ENCODE assay signal across 16 cellular contexts in genomic region chr16:24957887-24958286, GRCh38. TPM values are rescaled to one million over a fixed set of nuclear protein-coding genes. Genes with fewer than 3 reads are reported as not detected.
DNase-seq lines count a peak whose midpoint lies in the region; ATAC-seq and TF ChIP-seq lines count a peak whose summit lies in the region.
"Had no signal": no experiment of that assay in that cellular context is flagged by ENCODE, and none has a peak within 500 bp of the region (broad histone marks: within the 10 kb centered on the region; RNA-seq: fewer than 3 reads in every experiment).

No MANE protein-coding gene starts in this region.

- peaks cover 0 to 7% (median 2%) of the 10 kb centered on the region in 7 donors for H3K9me3 Mint-ChIP-seq in CD4-positive, CD25-positive, alpha-beta regulatory T cell
- H3K9me3 Mint-ChIP-seq in HFFc6, result peaks cover 9% of the 10 kb centered on the region
- peaks cover 9% of the 10 kb centered on the region for H3K9me3 Mint-ChIP-seq in endodermal cell
- peaks cover 3% of the 10 kb centered on the region for H3K9me3 Mint-ChIP-seq in stimulated activated memory B cell treated with anti-CD40 and anti-IgM and Interleukin-4, amounts not matched to agents 10 μg/mL and 1 μg/mL and 100 μg/mL, for 72 hours
- H3K9me3 Mint-ChIP-seq in T-helper 2 cell treated with Interferon-gamma antibody and Interleukin-4, amounts not matched to agents 5 μg/mL and 100 μg/mL, for 36 hours, result peaks cover 9% of the 10 kb centered on the region

- H3K4me3 ChIP-seq in CD4-positive, CD25-positive, alpha-beta regulatory T cell (ENCODE audit: low read depth, low read length), result no peak overlapping the region
- H3K4me3 ChIP-seq in endodermal cell (ENCODE audit: low read length), result no peak overlapping the region
- H3K4me3 ChIP-seq: K562, Peyer's patch had no signal

- H3K4me3 Mint-ChIP-seq in CD4-positive, CD25-positive, alpha-beta regulatory T cell, result no peak overlapping the region
- H3K4me3 Mint-ChIP-seq in HFFc6, result no peak overlapping the region
- no peak overlapping the region for H3K4me3 Mint-ChIP-seq in endodermal cell
- H3K4me3 Mint-ChIP-seq in stimulated activated memory B cell treated with anti-CD40 and anti-IgM and Interleukin-4, amounts not matched to agents 10 μg/mL and 1 μg/mL and 100 μg/mL, for 72 hours, result no peak overlapping the region
- no peak overlapping the region for H3K4me3 Mint-ChIP-seq in T-helper 2 cell treated with Interferon-gamma antibody and Interleukin-4, amounts not matched to agents 5 μg/mL and 100 μg/mL, for 36 hours

- no peak overlapping the region for H3K27ac ChIP-seq in CD4-positive, CD25-positive, alpha-beta regulatory T cell (ENCODE audit: insufficient read depth, low read length, poor library complexity, severe bottlenecking)
- H3K27ac ChIP-seq in endodermal cell (ENCODE audit: low read depth, low read length), result no peak overlapping the region
- H3K27ac ChIP-seq: Peyer's patch had no signal

- no peak for ATAC-seq in CD4-positive, CD25-positive, alpha-beta regulatory T cell (ENCODE audit: low read depth in 2 of 2)
- no peak for ATAC-seq in stimulated activated memory B cell treated with anti-CD40 and anti-IgM and Interleukin-4, amounts not matched to agents 10 μg/mL and 1 μg/mL and 100 μg/mL, for 72 hours
- ATAC-seq in GM18505 (IDR thresholded peaks at IDR 0.05; ENCODE audit: unreplicated experiment), result no peak
- ATAC-seq: K562 had no signal

- H3K9me3 ChIP-seq in CD4-positive, CD25-positive, alpha-beta regulatory T cell (ENCODE audit: control insufficient read depth in 2 of 2, low read length in 2 of 2), result peaks cover 0 to 3% of the 10 kb centered on the region in 2 experiments
- peaks cover 10% of the 10 kb centered on the region for H3K9me3 ChIP-seq in endodermal cell (ENCODE audit: control insufficient read depth, low read length)
- H3K9me3 ChIP-seq: Peyer's patch had no signal

- H3K27ac Mint-ChIP-seq in CD4-positive, CD25-positive, alpha-beta regulatory T cell, result peak overlapping the region in 2 of 3 donors; percentile 31 to 78
- H3K27ac Mint-ChIP-seq in HFFc6 (0 out of 2 replicates have a peak overlapping the region, but pooled peaks have one; percentile 26), endodermal cell (peak overlapping the region; percentile 84)
- H3K27ac Mint-ChIP-seq in stimulated activated memory B cell treated with anti-CD40 and anti-IgM and Interleukin-4, amounts not matched to agents 10 μg/mL and 1 μg/mL and 100 μg/mL, for 72 hours, result peak overlapping the region; percentile 53
- no peak overlapping the region for H3K27ac Mint-ChIP-seq in T-helper 2 cell treated with Interferon-gamma antibody and Interleukin-4, amounts not matched to agents 5 μg/mL and 100 μg/mL, for 36 hours

- H3K36me3 ChIP-seq in CD4-positive, CD25-positive, alpha-beta regulatory T cell (ENCODE audit: control insufficient read depth, insufficient read depth, low read length), result peaks cover 88% of the 10 kb centered on the region
- peaks cover 81% of the 10 kb centered on the region for H3K36me3 ChIP-seq in endodermal cell (ENCODE audit: control insufficient read depth, insufficient read depth, low read length)

- H3K4me1 Mint-ChIP-seq in CD4-positive, CD25-positive, alpha-beta regulatory T cell, result peaks cover 0 to 9% (median 0%) of the 10 kb centered on the region in 4 donors
- H3K4me1 Mint-ChIP-seq in HFFc6 (ENCODE audit: low read depth), result no peaks in the 10 kb centered on the region
- no peaks in the 10 kb centered on the region for H3K4me1 Mint-ChIP-seq in endodermal cell
- peaks cover 8% of the 10 kb centered on the region for H3K4me1 Mint-ChIP-seq in stimulated activated memory B cell treated with anti-CD40 and anti-IgM and Interleukin-4, amounts not matched to agents 10 μg/mL and 1 μg/mL and 100 μg/mL, for 72 hours
- H3K4me1 Mint-ChIP-seq in T-helper 2 cell treated with Interferon-gamma antibody and Interleukin-4, amounts not matched to agents 5 μg/mL and 100 μg/mL, for 36 hours (ENCODE audit: low read depth), result peaks cover 2% of the 10 kb centered on the region

- no peaks in the 10 kb centered on the region for H3K27me3 Mint-ChIP-seq in CD4-positive, CD25-positive, alpha-beta regulatory T cell
- no peaks in the 10 kb centered on the region; the same call in 1 of the 2 replicates for H3K27me3 Mint-ChIP-seq in HFFc6 (ENCODE audit: insufficient read depth)
- no peaks in the 10 kb centered on the region for H3K27me3 Mint-ChIP-seq in endodermal cell (ENCODE audit: insufficient read depth)
- no peaks in the 10 kb centered on the region for H3K27me3 Mint-ChIP-seq in stimulated activated memory B cell treated with anti-CD40 and anti-IgM and Interleukin-4, amounts not matched to agents 10 μg/mL and 1 μg/mL and 100 μg/mL, for 72 hours
- H3K27me3 Mint-ChIP-seq in T-helper 2 cell treated with Interferon-gamma antibody and Interleukin-4, amounts not matched to agents 5 μg/mL and 100 μg/mL, for 36 hours (ENCODE audit: low read depth), result no peaks in the 10 kb centered on the region

- H3K27me3 ChIP-seq in CD4-positive, CD25-positive, alpha-beta regulatory T cell (ENCODE audit: control insufficient read depth, insufficient read depth, low read length), result no peaks in the 10 kb centered on the region
- H3K27me3 ChIP-seq in endodermal cell (ENCODE audit: control insufficient read depth, insufficient read depth, low read length, poor library complexity, severe bottlenecking), result no peaks in the 10 kb centered on the region
- H3K27me3 ChIP-seq: Peyer's patch had no signal

- H3K9ac ChIP-seq in endodermal cell (ENCODE audit: extremely low read depth, low read length, poor library complexity, severe bottlenecking), result no peak overlapping the region

- TF ChIP-seq CTCF in HFFc6 (IDR thresholded peaks at IDR 0.05) (no peak), endodermal cell (conservative IDR thresholded peaks at IDR 0.05) (no peak)

- H3K36me3 Mint-ChIP-seq in CD4-positive, CD25-positive, alpha-beta regulatory T cell, result peaks cover 72% of the 10 kb centered on the region
- H3K36me3 Mint-ChIP-seq in HFFc6 (ENCODE audit: low read depth) (peaks cover 69% of the 10 kb centered on the region), endodermal cell (ENCODE audit: low read depth) (peaks cover 68% of the 10 kb centered on the region)
- H3K36me3 Mint-ChIP-seq in stimulated activated memory B cell treated with anti-CD40 and anti-IgM and Interleukin-4, amounts not matched to agents 10 μg/mL and 1 μg/mL and 100 μg/mL, for 72 hours, result peaks cover 84% of the 10 kb centered on the region
- H3K36me3 Mint-ChIP-seq in T-helper 2 cell treated with Interferon-gamma antibody and Interleukin-4, amounts not matched to agents 5 μg/mL and 100 μg/mL, for 36 hours (ENCODE audit: low read depth), result peaks cover 54% of the 10 kb centered on the region

- 88 to 90% methylated on average over 6 of the region's 6 CpGs for WGBS in endodermal cell (ENCODE audit: insufficient coverage in 1 of 2, insufficient read length in 1 of 2), 2 experiments

- DNase-seq in CD4-positive, CD25-positive, alpha-beta regulatory T cell, result no peak
- DNase-seq in HFFc6, result no peak
- DNase-seq in endodermal cell, result no peak
- no peak for DNase-seq in T-helper 2 cell treated with Interferon-gamma antibody and Interleukin-4, amounts not matched to agents 5 μg/mL and 100 μg/mL, for 36 hours (ENCODE audit: low spot score)
- DNase-seq in NCI-H774 (lab: John Stamatoyannopoulos, UW), result no peak
- DNase-seq: C1 segment of cervical spinal cord; DMS79 treated with DMSO at 0.1 percent for 48 hours; NCI-H1105; NCI-H2081; NCI-H2171 treated with DMSO at 0.1 percent for 48 hours; NCI-H446 treated with DMSO at 0.1 percent for 48 hours; NK-92 treated with Interleukin-12 subunit alpha and Interleukin-12 subunit beta, amount 100 ng/mL, for 24 hours; Peyer's patch had no signal

- TF ChIP-seq POLR2A in GM18505 (IDR thresholded peaks at IDR 0.05; ENCODE audit: borderline replicate concordance, extremely low read depth, insufficient read depth, insufficient read length), result no peak

- H3K4me1 ChIP-seq in CD4-positive, CD25-positive, alpha-beta regulatory T cell (ENCODE audit: control insufficient read depth, insufficient read depth, low read length, poor library complexity, severe bottlenecking), result no peaks in the 10 kb centered on the region
- H3K4me1 ChIP-seq in endodermal cell (ENCODE audit: control insufficient read depth, insufficient read depth, low read length), result no peaks in the 10 kb centered on the region
- H3K4me1 ChIP-seq: Peyer's patch had no signal

RNA-seq across cellular contexts. Expression of gene ARHGAP17, which starts 57.3 kb away (rescaled TPM):
- total RNA-seq in CD4-positive, CD25-positive, alpha-beta regulatory T cell, result 87.7 TPM
- 10 to 100 TPM; 22.0 to 36.7 (median 29.0) TPM for polyA plus RNA-seq in CD4-positive, CD25-positive, alpha-beta regulatory T cell
- total RNA-seq in HFFc6 (2021; fragmentation: NEBNext Ultra II Directional; extraction: Animal tissue kit (Norgen Biotek cat#: 25700)), result 100 to 1,000 TPM in 3 of 6 experiments, 10 to 100 TPM in 3; 86.5 to 104 (median 97.4) TPM
- total RNA-seq in endodermal cell, result 100 to 1,000 TPM in 1 of 2 donors, 10 to 100 TPM in 1; 95.0 to 106 TPM
- 59.0 TPM for polyA plus RNA-seq in endodermal cell (2013, experiment 1 of 2)
- polyA plus RNA-seq in endodermal cell (2013, experiment 2 of 2), result 53.9 TPM
